Comparison of ENCODE assay signal across 15 cellular contexts in genomic region chr14:102155150-102155549, GRCh38. TPM values are rescaled to one million over a fixed set of nuclear protein-coding genes. Genes with fewer than 3 reads are reported as not detected.
DNase-seq lines count a peak whose midpoint lies in the region; ATAC-seq and TF ChIP-seq lines count a peak whose summit lies in the region.
"Had no signal": no experiment of that assay in that cellular context is flagged by ENCODE, and none has a peak within 500 bp of the region (broad histone marks: within the 10 kb centered on the region; RNA-seq: fewer than 3 reads in every experiment).

No MANE protein-coding gene starts in this region.

- DNase-seq in A172 (ENCODE audit: low spot score) = peak; percentile 30
- DNase-seq in H9 = no peak
- peak; percentile 11 for DNase-seq in astrocyte of the cerebellum (ENCODE audit: low read depth)
- DNase-seq in kidney glomerular epithelial cell (lab: John Stamatoyannopoulos, UW) = peak; percentile 59
- no peak for DNase-seq in left colon
- no peak for DNase-seq in hypothalamus (lab: John Stamatoyannopoulos, UW)
- DNase-seq in DMS153 (lab: John Stamatoyannopoulos, UW) = no peak
- DNase-seq: activated CD8-positive, alpha-beta memory T cell treated with anti-CD3 and anti-CD28 coated beads, Interleukin-2, amount 50 U/mL, for 4 hours; Kasumi-1; RPMI8226; upper lobe of left lung had no signal

- no peak overlapping the region for H2BK12ac ChIP-seq in H9 (ENCODE audit: insufficient read length, low read depth, low read length)

- no peaks in the 10 kb centered on the region for H3K27me3 ChIP-seq in H9 (ENCODE audit: insufficient read depth, low read length)
- H3K27me3 ChIP-seq: foreskin keratinocyte, upper lobe of left lung had no signal

- H3K56ac ChIP-seq in H9 (ENCODE audit: insufficient read length, low read depth, low read length) = no peak overlapping the region

- peaks cover 10 to 17% (median 17%) of the 10 kb centered on the region in 3 experiments; a peak in 6 of 7 replicates for H3K36me3 Mint-ChIP-seq in H9 (ENCODE audit: insufficient read depth in 1 of 3, low read depth in 3 of 3)

- H4K5ac ChIP-seq in H9 (ENCODE audit: insufficient read length, low read depth, low read length) = no peak overlapping the region

- H3K4me2 ChIP-seq in H9 (ENCODE audit: insufficient read depth, insufficient read length, low read length) = no peak overlapping the region

- H2BK120ac ChIP-seq in H9 (ENCODE audit: low read depth, low read length, poor library complexity, severe bottlenecking) = no peak overlapping the region

- no peaks in the 10 kb centered on the region for H4K20me1 ChIP-seq in H9 (ENCODE audit: control insufficient read depth, insufficient read depth, insufficient read length)

- H2AK5ac ChIP-seq in H9 (ENCODE audit: insufficient read length, low read length) = no peak overlapping the region

- no peak overlapping the region for H3K4me3 ChIP-seq in astrocyte of the cerebellum (ENCODE audit: low read depth, low read length)
- H3K4me3 ChIP-seq: lung, upper lobe of left lung had no signal

- H3K23ac ChIP-seq in H9 (ENCODE audit: insufficient read length, low read depth, low read length) = no peak overlapping the region

- no peaks in the 10 kb centered on the region for H3K9me3 ChIP-seq in H9 (ENCODE audit: control insufficient read depth, low read depth, low read length)
- H3K9me3 ChIP-seq: upper lobe of left lung had no signal

- TF ChIP-seq CTCF in H9 (conservative IDR thresholded peaks at IDR 0.05) (no peak), astrocyte of the cerebellum (IDR thresholded peaks at IDR 0.05; ENCODE audit: low read depth, low read length, missing control alignments) (no peak)

- no peak overlapping the region for H3T11ph ChIP-seq in H9 (ENCODE audit: low read length)

- no peak overlapping the region; a peak in 1 of 5 replicates for H3K4me3 Mint-ChIP-seq in H9

- ATAC-seq in left colon (no peak), GM21447 (IDR thresholded peaks at IDR 0.05; ENCODE audit: unreplicated experiment) (no peak)
- ATAC-seq: HCT116 had no signal

- no peak overlapping the region for H3K14ac ChIP-seq in H9 (ENCODE audit: insufficient read depth, low read length)

- H2BK5ac ChIP-seq in H9 (ENCODE audit: insufficient read length, low read length) = no peak overlapping the region

- no peak overlapping the region for H2AFZ ChIP-seq in H9 (ENCODE audit: low read length)

- intact Hi-C loops in left colon (cut with DNase I, micrococcal nuclease) = no loop called here

- H3K23me2 ChIP-seq in H9 (ENCODE audit: insufficient read length, low read depth, low read length, poor library complexity, severe bottlenecking) = no peaks in the 10 kb centered on the region

- peaks cover 3% of the 10 kb centered on the region; the same call in 1 of the 2 replicates for H3K79me2 ChIP-seq in H9 (ENCODE audit: insufficient read depth, low read length)

- no CpG with 5 or more reads among the region's 1 CpG for WGBS in H9 (ENCODE audit: extremely low coverage, insufficient read length, low lambda C conversion rate)

- peak overlapping the region in 2 of 3 experiments; percentile 2 to 65; a peak in 3 of 7 replicates for H3K27ac Mint-ChIP-seq in H9

- in situ Hi-C loops in astrocyte of the cerebellum (cut with HindIII; ENCODE audit: low sequenced_read_pairs) = no loop called here

- H3K9ac ChIP-seq in H9 (ENCODE audit: extremely low read depth, insufficient read length, low read length) = no peak overlapping the region

- no peak overlapping the region for H3K27ac ChIP-seq in H9 (ENCODE audit: insufficient read length, low read depth, low read length)
- H3K27ac ChIP-seq: foreskin keratinocyte, upper lobe of left lung had no signal

- H3K27me3 Mint-ChIP-seq in H9 (ENCODE audit: low read depth) = no peaks in the 10 kb centered on the region

- H3K4me1 ChIP-seq in H9 (ENCODE audit: insufficient read depth, low read length) = no peaks in the 10 kb centered on the region
- H3K4me1 ChIP-seq: foreskin keratinocyte, upper lobe of left lung had no signal

- H4K8ac ChIP-seq in H9 (replicated peaks; ENCODE audit: insufficient read length, low read depth, low read length) = no peak overlapping the region

- H3K18ac ChIP-seq in H9 (ENCODE audit: insufficient read length, low read depth, low read length) = no peak overlapping the region

- no peak overlapping the region for H4K91ac ChIP-seq in H9 (ENCODE audit: insufficient read length, low read depth, low read length)

- no peaks in the 10 kb centered on the region; a peak in 1 of 5 replicates for H3K9me3 Mint-ChIP-seq in H9

- peaks cover 21 to 26% of the 10 kb centered on the region in 2 experiments for H3K4me1 Mint-ChIP-seq in H9

- H2BK20ac ChIP-seq in H9 (ENCODE audit: low read depth, low read length, poor library complexity, severe bottlenecking) = no peak overlapping the region

- H3K4ac ChIP-seq in H9 (ENCODE audit: low read depth, low read length) = no peak overlapping the region

- H2BK15ac ChIP-seq in H9 (ENCODE audit: low read depth, low read length) = no peak overlapping the region

- H3K79me1 ChIP-seq in H9 (ENCODE audit: insufficient read depth, low read depth, low read length, poor library complexity, severe bottlenecking) = peaks cover 3% of the 10 kb centered on the region

RNA-seq across cellular contexts. Expression of gene WDR20, which starts 15.5 kb away (rescaled TPM):
- total RNA-seq in A172 (2014; rRNA removed; shearing (Covaris generic)) = 10.9 and 14.8 TPM in 2 replicates
- total RNA-seq in H9 (2021) = 31.6 and 35.2 TPM in 2 replicates
- total RNA-seq in left colon = 10 to 100 TPM; 34.1 to 35.5 TPM

Comparison
In these comparisons a context has a peak if more than half of its experiments do, and no peak if none do; other contexts are left out.
1. DNase-seq: peak in A172 (single experiment), astrocyte of the cerebellum (single experiment) and kidney glomerular epithelial cell (single experiment); none in H9 (single experiment), left colon (0 of 2), hypothalamus (0 of 51) and DMS153 (single experiment).